28 cellular contexts compared by ENCODE assay signal in genomic region chr1:232166942-232167341, GRCh38.
DNase-seq lines count a peak whose midpoint lies in the region; ATAC-seq and TF ChIP-seq lines count a peak whose summit lies in the region.
"Had no signal": no experiment of that assay in that cellular context is flagged by ENCODE, and none has a peak within 500 bp of the region (broad histone marks: within the 10 kb centered on the region; RNA-seq: fewer than 3 reads in every experiment).

No MANE protein-coding gene starts in this region.

- H2AFZ ChIP-seq in GM23338: no peak overlapping the region

- POLR2A ChIA-PET in HEK293 (lab: Yijun Ruan, JAX): interaction anchor here (0.7 kb wide), 1 partner anchor 246 kb away, joined by 3 read pairs; no protein-coding TSS in a partner anchor

- no peak overlapping the region for H3K4me3 ChIP-seq in GM23338
- no peak overlapping the region for H3K4me3 ChIP-seq in HEK293 (ENCODE audit: low read depth, low read length)
- H3K4me3 ChIP-seq: esophagus squamous epithelium had no signal

- H3K36me3 Mint-ChIP-seq in GM23338 (ENCODE audit: low read depth): peaks cover 36% of the 10 kb centered on the region
- H3K36me3 Mint-ChIP-seq: IgD-negative memory B cell; stimulated activated memory B cell treated with anti-CD40 and anti-IgM and Interleukin-4, amounts not matched to agents 10 μg/mL and 1 μg/mL and 100 μg/mL, for 72 hours; type B pancreatic cell had no signal

- H3K4me3 Mint-ChIP-seq in GM23338: no peak overlapping the region
- H3K4me3 Mint-ChIP-seq: activated CD4-positive, alpha-beta T cell treated with anti-CD3 and anti-CD28 coated beads for 36 hours; activated T-cell treated with anti-CD3 and anti-CD28 coated beads, Interleukin-2, amount 50 U/mL, for 4 hours; central memory CD8-positive, alpha-beta T cell; dendritic cell treated with granulocyte-macrophage colony-stimulating factor and Interleukin-4, amounts not matched to agents 40 ng/mL and 50 ng/mL, for 4 days; IgD-negative memory B cell; stimulated activated memory B cell treated with anti-CD40 and anti-IgM and Interleukin-4, amounts not matched to agents 10 μg/mL and 1 μg/mL and 100 μg/mL, for 72 hours; type B pancreatic cell had no signal

- no peaks in the 10 kb centered on the region for H3K9me2 ChIP-seq in GM23338 (ENCODE audit: insufficient read depth)

- peaks cover 18% of the 10 kb centered on the region for H3K4me1 Mint-ChIP-seq in GM23338
- H3K4me1 Mint-ChIP-seq: activated CD4-positive, alpha-beta T cell treated with anti-CD3 and anti-CD28 coated beads for 36 hours; central memory CD8-positive, alpha-beta T cell; stimulated activated memory B cell treated with anti-CD40 and anti-IgM and Interleukin-4, amounts not matched to agents 10 μg/mL and 1 μg/mL and 100 μg/mL, for 72 hours had no signal

- TF ChIP-seq CTCF in GM23338 (conservative IDR thresholded peaks at IDR 0.05; ENCODE audit: low read depth in 2 of 2): no peak
- no peak for TF ChIP-seq CTCF in HEK293 (tag by site-specific recombination; IDR thresholded peaks at IDR 0.05)

- H3K27ac Mint-ChIP-seq in GM23338: no peak overlapping the region
- H3K27ac Mint-ChIP-seq: activated CD4-positive, alpha-beta T cell treated with anti-CD3 and anti-CD28 coated beads for 36 hours; dendritic cell treated with granulocyte-macrophage colony-stimulating factor and Interleukin-4, amounts not matched to agents 40 ng/mL and 50 ng/mL, for 4 days; IgD-negative memory B cell; progenitor cell of endocrine pancreas; stimulated activated memory B cell treated with anti-CD40 and anti-IgM and Interleukin-4, amounts not matched to agents 10 μg/mL and 1 μg/mL and 100 μg/mL, for 72 hours; type B pancreatic cell had no signal

- H3K27me3 ChIP-seq in GM23338 (ENCODE audit: insufficient read depth): no peaks in the 10 kb centered on the region
- H3K27me3 ChIP-seq: esophagus squamous epithelium, neutrophil had no signal

- H3K9me3 Mint-ChIP-seq in GM23338: no peaks in the 10 kb centered on the region
- H3K9me3 Mint-ChIP-seq: central memory CD8-positive, alpha-beta T cell; dendritic cell treated with granulocyte-macrophage colony-stimulating factor and Interleukin-4, amounts not matched to agents 40 ng/mL and 50 ng/mL, for 4 days; type B pancreatic cell had no signal

- CTCF ChIA-PET in HEK293 (lab: Yijun Ruan, JAX): no interaction called here

- H3K9me3 ChIP-seq in HEK293 (ENCODE audit: control insufficient read depth, insufficient read depth, low read depth, low read length): no peaks in the 10 kb centered on the region
- H3K9me3 ChIP-seq: esophagus squamous epithelium, neutrophil had no signal

- H3K27ac ChIP-seq in GM23338 (ENCODE audit: low read depth) (no peak overlapping the region), HEK293 (ENCODE audit: extremely low read depth, low read depth, low read length) (no peak overlapping the region)
- H3K27ac ChIP-seq: C4-2B, esophagus squamous epithelium, neutrophil had no signal

- H3K79me2 ChIP-seq in GM23338 (replicated peaks; ENCODE audit: insufficient read depth): no peaks in the 10 kb centered on the region

- no peak overlapping the region for H3K4me2 ChIP-seq in GM23338

- no peaks in the 10 kb centered on the region for H3F3A ChIP-seq in GM23338 (replicated peaks; ENCODE audit: low read depth)

- H3K36me3 ChIP-seq in GM23338 (ENCODE audit: insufficient read depth): peaks cover under 1% of the 10 kb centered on the region
- no peaks in the 10 kb centered on the region for H3K36me3 ChIP-seq in HEK293 (ENCODE audit: control insufficient read depth in 2 of 2, insufficient read depth in 1 of 2, low read length in 2 of 2)
- H3K36me3 ChIP-seq: esophagus squamous epithelium, neutrophil had no signal

- DNase-seq in GM23338 (ENCODE audit: low spot score) (peak; percentile 82), RPMI8226 (peak; percentile 77), left colon (peak in 1 of 2 donors; percentile 25), kidney tubule cell (ENCODE audit: low spot score) (no peak), NCI-H2081 treated with DMSO at 0.1 percent for 48 hours (lab: John Stamatoyannopoulos, UW) (no peak)
- DNase-seq: activated CD4-positive, alpha-beta T cell treated with anti-CD3 and anti-CD28 coated beads for 36 hours; activated gamma-delta T cell treated with Interleukin-2 at 50 U/mL for 16 hours; activated T-cell treated with anti-CD3 and anti-CD28 coated beads, Interleukin-2, amount 50 U/mL, for 4 hours; esophagus squamous epithelium; foreskin melanocyte; mesenchymal stem cell; NCI-H1436; NCI-H2171 treated with DMSO at 0.1 percent for 48 hours; NCI-H82; stimulated activated CD4-positive, alpha-beta T cell treated with anti-CD3 and anti-CD28 coated beads, Interleukin-4, amount 100 ng/mL, for 4 hours; substantia nigra had no signal

- H3K27me3 Mint-ChIP-seq in GM23338 (ENCODE audit: insufficient read depth, low read depth, poor library complexity): peaks cover 2% of the 10 kb centered on the region
- H3K27me3 Mint-ChIP-seq: activated CD4-positive, alpha-beta T cell treated with anti-CD3 and anti-CD28 coated beads for 36 hours; stimulated activated memory B cell treated with anti-CD40 and anti-IgM and Interleukin-4, amounts not matched to agents 10 μg/mL and 1 μg/mL and 100 μg/mL, for 72 hours had no signal

- intact Hi-C loops in left colon (cut with DNase I, micrococcal nuclease): no loop called here

- H4K20me1 ChIP-seq in GM23338 (replicated peaks; ENCODE audit: insufficient read depth): peaks cover 14% of the 10 kb centered on the region; the same call in 1 of the 2 replicates

- ATAC-seq in GM23338: peak; percentile 100
- peak; percentile 78 for ATAC-seq in left colon
- ATAC-seq in GM18502 (IDR thresholded peaks at IDR 0.05; ENCODE audit: poor library complexity, unreplicated experiment): no peak
- ATAC-seq: activated CD4-positive, alpha-beta T cell treated with anti-CD3 and anti-CD28 coated beads for 36 hours; activated T-cell treated with anti-CD3 and anti-CD28 coated beads, Interleukin-2, amount 50 U/mL, for 4 hours; Right ventricle myocardium inferior; sciatic nerve; stimulated activated memory B cell treated with anti-CD40 and anti-IgM and Interleukin-4, amounts not matched to agents 10 μg/mL and 1 μg/mL and 100 μg/mL, for 72 hours had no signal

- peaks cover 8% of the 10 kb centered on the region for H3K4me1 ChIP-seq in GM23338 (ENCODE audit: insufficient read depth)
- no peaks in the 10 kb centered on the region for H3K4me1 ChIP-seq in HEK293 (ENCODE audit: control insufficient read depth, insufficient read depth, low read length)
- H3K4me1 ChIP-seq: esophagus squamous epithelium had no signal

TF ChIP-seq in GM23338, 12 proteins besides CTCF, POLR2A, EP300 and RAD21 (continues in another document):
- TF ChIP-seq NANOG (IDR thresholded peaks at IDR 0.05; ENCODE audit: borderline replicate concordance) (peak; percentile 31; the same call in 1 of the 2 replicates), EZH2phosphoT487 (IDR thresholded peaks at IDR 0.05; ENCODE audit: unreplicated experiment) (no peak)

TF ChIP-seq in HEK293, 187 proteins besides CTCF, POLR2A, EP300 and RAD21:
- TF ChIP-seq, protein P1, sequence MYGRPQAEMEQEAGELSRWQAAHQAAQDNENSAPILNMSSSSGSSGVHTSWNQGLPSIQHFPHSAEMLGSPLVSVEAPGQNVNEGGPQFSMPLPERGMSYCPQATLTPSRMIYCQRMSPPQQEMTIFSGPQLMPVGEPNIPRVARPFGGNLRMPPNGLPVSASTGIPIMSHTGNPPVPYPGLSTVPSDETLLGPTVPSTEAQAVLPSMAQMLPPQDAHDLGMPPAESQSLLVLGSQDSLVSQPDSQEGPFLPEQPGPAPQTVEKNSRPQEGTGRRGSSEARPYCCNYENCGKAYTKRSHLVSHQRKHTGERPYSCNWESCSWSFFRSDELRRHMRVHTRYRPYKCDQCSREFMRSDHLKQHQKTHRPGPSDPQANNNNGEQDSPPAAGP (tag by site-specific recombination; IDR thresholded peaks at IDR 0.05): no peak
- TF ChIP-seq ZNF596 (tag by site-specific recombination; IDR thresholded peaks at IDR 0.05): peak; percentile 85
- TF ChIP-seq, protein P2, sequence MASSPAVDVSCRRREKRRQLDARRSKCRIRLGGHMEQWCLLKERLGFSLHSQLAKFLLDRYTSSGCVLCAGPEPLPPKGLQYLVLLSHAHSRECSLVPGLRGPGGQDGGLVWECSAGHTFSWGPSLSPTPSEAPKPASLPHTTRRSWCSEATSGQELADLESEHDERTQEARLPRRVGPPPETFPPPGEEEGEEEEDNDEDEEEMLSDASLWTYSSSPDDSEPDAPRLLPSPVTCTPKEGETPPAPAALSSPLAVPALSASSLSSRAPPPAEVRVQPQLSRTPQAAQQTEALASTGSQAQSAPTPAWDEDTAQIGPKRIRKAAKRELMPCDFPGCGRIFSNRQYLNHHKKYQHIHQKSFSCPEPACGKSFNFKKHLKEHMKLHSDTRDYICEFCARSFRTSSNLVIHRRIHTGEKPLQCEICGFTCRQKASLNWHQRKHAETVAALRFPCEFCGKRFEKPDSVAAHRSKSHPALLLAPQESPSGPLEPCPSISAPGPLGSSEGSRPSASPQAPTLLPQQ (tag by site-specific recombination; IDR thresholded peaks at IDR 0.05): no peak
- TF ChIP-seq ZNF571 (tag by site-specific recombination; IDR thresholded peaks at IDR 0.05): no peak
TF ChIP-seq in HEK293: peak in this region for 1.

Comparison
In these comparisons a context has a peak if more than half of its experiments do, and no peak if none do; other contexts are left out.
1. DNase-seq: peak in GM23338 (single experiment) and RPMI8226 (single experiment); none in kidney tubule cell (single experiment) and NCI-H2081 treated with DMSO at 0.1 percent for 48 hours (single experiment).